Comparison of ENCODE assay signal across 8 cellular contexts in the genomic region with DNA sequence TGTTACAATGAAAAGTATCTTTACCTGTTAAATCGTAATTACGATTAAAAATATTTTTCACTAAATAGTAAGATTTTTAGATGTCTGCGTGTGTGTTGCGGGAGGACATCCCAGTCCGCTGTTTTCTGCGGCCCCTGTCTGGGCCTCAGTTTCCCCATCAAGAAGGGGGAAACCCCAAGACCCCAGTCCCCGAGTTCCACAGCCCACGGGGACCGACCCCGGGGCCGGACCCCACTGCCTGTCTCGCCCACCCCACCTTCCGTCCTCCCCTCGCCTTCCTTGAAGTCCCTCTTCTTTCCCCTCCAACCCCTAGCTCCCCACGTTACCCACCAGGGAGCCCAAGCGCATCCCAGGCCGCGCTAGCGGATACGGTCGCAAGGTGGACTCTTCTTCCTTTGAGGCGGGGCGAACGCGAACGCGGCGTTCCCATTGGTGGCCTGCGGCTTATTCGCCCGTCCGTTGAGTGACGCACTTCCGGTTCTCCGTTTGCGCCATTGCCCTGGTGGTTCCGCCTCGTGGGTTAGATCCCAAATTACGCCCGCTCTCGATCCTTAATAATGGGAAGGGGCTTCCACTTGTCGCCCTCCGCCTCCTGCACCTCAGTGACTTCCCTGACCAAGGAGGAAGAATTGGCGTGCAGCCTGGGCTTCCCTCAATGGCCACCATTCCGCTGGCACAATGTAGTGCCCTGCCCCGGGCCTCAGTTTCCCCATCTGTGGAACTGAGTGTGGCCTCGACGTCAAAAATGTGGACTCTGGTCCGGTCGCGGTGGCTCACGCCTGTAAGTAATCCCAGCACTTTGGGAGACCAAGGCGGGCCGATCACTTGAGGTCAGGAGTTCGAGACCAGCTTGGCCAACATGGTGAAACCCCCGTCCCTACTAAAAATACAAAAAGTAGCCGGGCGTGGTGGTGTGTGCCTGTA. TPM values are rescaled to one million over a fixed set of nuclear protein-coding genes. Genes with fewer than 3 reads are reported as not detected.
DNase-seq lines count a peak whose midpoint lies in the region; ATAC-seq and TF ChIP-seq lines count a peak whose summit lies in the region.

A gene with protein sequence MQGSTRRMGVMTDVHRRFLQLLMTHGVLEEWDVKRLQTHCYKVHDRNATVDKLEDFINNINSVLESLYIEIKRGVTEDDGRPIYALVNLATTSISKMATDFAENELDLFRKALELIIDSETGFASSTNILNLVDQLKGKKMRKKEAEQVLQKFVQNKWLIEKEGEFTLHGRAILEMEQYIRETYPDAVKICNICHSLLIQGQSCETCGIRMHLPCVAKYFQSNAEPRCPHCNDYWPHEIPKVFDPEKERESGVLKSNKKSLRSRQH (minus strand): TSS at position 397 of the 924 bp plus-strand sequence. CDS start 11,202 bp downstream, outside the sequence.

- H3K27me3 ChIP-seq in duodenal mucosa (ENCODE audit: control insufficient read depth in 1 of 2, insufficient read depth in 2 of 2, low read length in 2 of 2) = no peaks in the 10 kb centered on the region
- H3K27me3 ChIP-seq in right lobe of liver = no peaks in the 10 kb centered on the region

- H3K9me3 Mint-ChIP-seq in CD14-positive monocyte = peaks cover 0 to 2% (median 0%) of the 10 kb centered on the region in 7 donors
- no peaks in the 10 kb centered on the region for H3K9me3 Mint-ChIP-seq in activated CD4-positive, alpha-beta memory T cell treated with anti-CD3 and anti-CD28 coated beads for 36 hours

- intact Hi-C loops in CD14-positive monocyte (cut with micrococcal nuclease) (loop anchor here in 1 of 2 donors (10.0 kb wide), 1 partner anchor 46 kb away; a partner anchor contains a TSS), right lobe of liver (cut with DNase I) (no loop called here)
- intact Hi-C loops in activated CD4-positive, alpha-beta memory T cell treated with anti-CD3 and anti-CD28 coated beads for 36 hours (cut with micrococcal nuclease) = loop anchor here (1.0 to 2.0 kb wide), 3 partner anchors 14 to 50 kb away; no protein-coding TSS in a partner anchor

- peaks cover 10 to 14% of the 10 kb centered on the region in 2 donors for H3K4me1 ChIP-seq in duodenal mucosa (ENCODE audit: control insufficient read depth in 1 of 2, insufficient read depth in 2 of 2, low read length in 2 of 2)
- H3K4me1 ChIP-seq in right lobe of liver = peaks cover 0 to 9% (median 2%) of the 10 kb centered on the region in 4 donors

- peaks cover 2 to 6% of the 10 kb centered on the region in 2 donors for H3K36me3 Mint-ChIP-seq in CD14-positive monocyte
- H3K36me3 Mint-ChIP-seq in activated CD4-positive, alpha-beta memory T cell treated with anti-CD3 and anti-CD28 coated beads for 36 hours = peaks cover 16% of the 10 kb centered on the region

- ATAC-seq in GM19351 (IDR thresholded peaks at IDR 0.05; ENCODE audit: unreplicated experiment) (peak; percentile 95), HG03521 (IDR thresholded peaks at IDR 0.05; ENCODE audit: unreplicated experiment) (peak; percentile 88), right lobe of liver (peak; percentile 96 to 100 (median 99))

- DNase-seq in CD14-positive monocyte (ENCODE audit: low spot score) = peak; percentile 97
- DNase-seq in NCI-H748 treated with DMSO at 0.1 percent for 48 hours (lab: John Stamatoyannopoulos, UW) = peak; percentile 41
- peak; percentile 98 for DNase-seq in activated CD4-positive, alpha-beta memory T cell treated with anti-CD3 and anti-CD28 coated beads for 36 hours
- DNase-seq in right lobe of liver = peak; percentile 98 to 99 (median 99)
- DNase-seq in stimulated activated CD4-positive, alpha-beta T cell treated with anti-CD3 and anti-CD28 coated beads, Interleukin-4, amount 100 ng/mL, for 4 hours = peak; percentile 95 to 98

- H3K9me3 ChIP-seq in duodenal mucosa (ENCODE audit: control insufficient read depth in 1 of 2, low read length in 2 of 2) = no peaks in the 10 kb centered on the region
- no peaks in the 10 kb centered on the region for H3K9me3 ChIP-seq in right lobe of liver

- CTCF ChIA-PET in activated CD4-positive, alpha-beta memory T cell treated with anti-CD3 and anti-CD28 coated beads for 36 hours (lab: Charles Lee) = interaction anchor here (1.0 to 4.5 kb wide), 3 partner anchors 34 to 51 kb away, joined by 4 to 32 read pairs (median 7); no protein-coding TSS in a partner anchor

- H3K9ac ChIP-seq in duodenal mucosa (ENCODE audit: low read depth in 1 of 2, low read length in 2 of 2) = peak within 1 kb of the TSS; percentile 75 to 92

- POLR2A ChIA-PET in activated CD4-positive, alpha-beta memory T cell treated with anti-CD3 and anti-CD28 coated beads for 36 hours (lab: Charles Lee) = interaction anchor here (0.8 to 2.4 kb wide), 5 partner anchors 17 to 89 kb away, joined by 3 to 16 read pairs (median 8); no protein-coding TSS in a partner anchor

- H3K4me3 ChIP-seq in duodenal mucosa (ENCODE audit: low read depth in 1 of 2, low read length in 2 of 2) (peak within 1 kb of the TSS; percentile 84 to 98), right lobe of liver (peak within 1 kb of the TSS; percentile 69 to 88 (median 81))

- TF ChIP-seq POLR2A in right lobe of liver (IDR thresholded peaks at IDR 0.05) = peak; percentile 83

- H3K27ac Mint-ChIP-seq in CD14-positive monocyte = peak within 1 kb of the TSS; percentile 93 to 98 (median 96)
- H3K27ac Mint-ChIP-seq in activated CD4-positive, alpha-beta memory T cell treated with anti-CD3 and anti-CD28 coated beads for 36 hours = peak within 1 kb of the TSS; percentile 92

- H3K36me3 ChIP-seq in duodenal mucosa (ENCODE audit: control insufficient read depth in 1 of 2, insufficient read depth in 2 of 2, low read length in 2 of 2) (no peaks in the 10 kb centered on the region), right lobe of liver (no peaks in the 10 kb centered on the region)

- no peak for TF ChIP-seq CTCF in CD14-positive monocyte (IDR thresholded peaks at IDR 0.05)
- TF ChIP-seq CTCF in right lobe of liver (IDR thresholded peaks at IDR 0.05) = peak in 3 of 4 donors; percentile 13 to 20 (median 13)

- H3K4me1 Mint-ChIP-seq in CD14-positive monocyte = peaks cover 43% of the 10 kb centered on the region
- peaks cover 64% of the 10 kb centered on the region for H3K4me1 Mint-ChIP-seq in activated CD4-positive, alpha-beta memory T cell treated with anti-CD3 and anti-CD28 coated beads for 36 hours (ENCODE audit: low read depth)

- H3K27ac ChIP-seq in duodenal mucosa (ENCODE audit: low read depth, low read length) (peak within 1 kb of the TSS; percentile 60), right lobe of liver (peak within 1 kb of the TSS; percentile 81 to 90 (median 88))

- H3K27me3 Mint-ChIP-seq in CD14-positive monocyte (ENCODE audit: low read depth in 3 of 3) = no peaks in the 10 kb centered on the region
- H3K27me3 Mint-ChIP-seq in activated CD4-positive, alpha-beta memory T cell treated with anti-CD3 and anti-CD28 coated beads for 36 hours = no peaks in the 10 kb centered on the region

- WGBS in right lobe of liver (ENCODE audit: insufficient coverage, low coverage, low lambda C conversion rate, missing lambda C conversion rate) = 6% methylated on average over 53 of the region's 58 CpGs

- H3K4me3 Mint-ChIP-seq in CD14-positive monocyte = peak within 1 kb of the TSS; percentile 87 to 92
- H3K4me3 Mint-ChIP-seq in activated CD4-positive, alpha-beta memory T cell treated with anti-CD3 and anti-CD28 coated beads for 36 hours = peak within 1 kb of the TSS; percentile 89

RNA-seq across cellular contexts. Expression of the gene that starts here (rescaled TPM):
- polyA plus RNA-seq in CD14-positive monocyte = 10 to 100 TPM; 82.6 to 85.2 TPM
- 100 to 1,000 TPM; 120 to 121 TPM for total RNA-seq in activated CD4-positive, alpha-beta memory T cell treated with anti-CD3 and anti-CD28 coated beads for 36 hours
- total RNA-seq in right lobe of liver = 10 to 100 TPM; 23.7 to 42.3 (median 33.1) TPM

Comparison
In these comparisons a context has a peak if more than half of its experiments do, and no peak if none do; other contexts are left out.
1. Peak in every context shown above with its lines: DNase-seq, ATAC-seq, H3K4me3 ChIP-seq and H3K27ac ChIP-seq.
2. DNase-seq: peak in every context shown above with its lines; median percentile 99 in right lobe of liver; 98 in activated CD4-positive, alpha-beta memory T cell treated with anti-CD3 and anti-CD28 coated beads for 36 hours; 97 in CD14-positive monocyte; 96 in stimulated activated CD4-positive, alpha-beta T cell treated with anti-CD3 and anti-CD28 coated beads, Interleukin-4, amount 100 ng/mL, for 4 hours; 41 in NCI-H748 treated with DMSO at 0.1 percent for 48 hours.